In genomic region chr10:28838908-28839307, GRCh38 we compare ENCODE assay signal across 1 cellular context.
TF ChIP-seq lines count a peak whose summit lies in the region.

No MANE protein-coding gene starts in this region.

TF ChIP-seq in HCT116, 20 proteins besides CTCF, POLR2A, EP300 and RAD21:
- TF ChIP-seq CBX3 (IDR thresholded peaks at IDR 0.05; ENCODE audit: low read depth) = no peak; the same call in 1 of the 2 replicates
- TF ChIP-seq SP1 (IDR thresholded peaks at IDR 0.05; ENCODE audit: low read depth) = no peak
- peak; percentile 21; the same call in 1 of the 2 replicates for TF ChIP-seq FOSL1 (IDR thresholded peaks at IDR 0.05; ENCODE audit: low read depth)
- TF ChIP-seq YY1 (IDR thresholded peaks at IDR 0.05; ENCODE audit: extremely low read depth, insufficient replicate concordance, low read depth, low read length) = no peak
- TF ChIP-seq, protein P1, sequence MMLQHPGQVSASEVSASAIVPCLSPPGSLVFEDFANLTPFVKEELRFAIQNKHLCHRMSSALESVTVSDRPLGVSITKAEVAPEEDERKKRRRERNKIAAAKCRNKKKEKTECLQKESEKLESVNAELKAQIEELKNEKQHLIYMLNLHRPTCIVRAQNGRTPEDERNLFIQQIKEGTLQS (IDR thresholded peaks at IDR 0.05) = no peak
